ENCODE assay signal across 1 cellular context in genomic region chr1:961132-961652, GRCh38.
TF ChIP-seq lines count a peak whose summit lies in the region.

No MANE protein-coding gene starts in this region.

TF ChIP-seq in endothelial cell of umbilical vein, 7 proteins besides CTCF, POLR2A, EP300 and RAD21:
- TF ChIP-seq MAX (IDR thresholded peaks at IDR 0.05; ENCODE audit: insufficient read depth, insufficient read length), result no peak
- TF ChIP-seq MYC (IDR thresholded peaks at IDR 0.05; ENCODE audit: low read depth, low read length), result no peak
- no peak for TF ChIP-seq EZH2 (IDR thresholded peaks at IDR 0.05; ENCODE audit: borderline replicate concordance, low read depth, low read length, severe bottlenecking)
- TF ChIP-seq GATA2 (IDR thresholded peaks at IDR 0.05; ENCODE audit: insufficient read depth, insufficient read length, low read depth, low read length), result no peak
- no peak for TF ChIP-seq FOS (IDR thresholded peaks at IDR 0.05; ENCODE audit: borderline replicate concordance, insufficient read depth, low read length)
- no peak for TF ChIP-seq JUN (IDR thresholded peaks at IDR 0.05; ENCODE audit: borderline replicate concordance, insufficient read depth, insufficient read length, low read depth)
- TF ChIP-seq POLR2AphosphoS5 (IDR thresholded peaks at IDR 0.05; ENCODE audit: insufficient read depth, low read depth, low read length), result no peak
TF ChIP-seq in endothelial cell of umbilical vein: peak in this region for 0.
